8 cellular contexts compared by ENCODE assay signal in the genomic region with DNA sequence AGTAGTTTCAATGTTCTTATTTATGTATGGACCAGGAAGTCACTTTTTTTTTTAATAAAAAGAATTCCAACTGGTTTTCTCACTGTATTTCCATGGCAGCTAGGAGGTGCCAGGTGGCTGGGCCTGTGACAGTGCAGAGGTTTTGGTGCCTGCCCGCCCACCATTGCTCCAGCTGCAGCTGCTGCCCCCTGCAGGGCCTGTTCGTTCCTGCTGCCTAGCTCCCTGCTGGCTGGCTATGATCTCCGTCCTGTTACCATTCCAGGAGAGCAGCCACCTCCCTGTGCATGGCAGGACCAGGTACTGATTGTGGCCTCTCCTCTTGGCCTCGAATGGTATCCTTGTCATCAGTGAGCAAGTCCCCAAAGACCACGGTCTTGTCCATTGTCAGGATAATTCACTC. TPM values are rescaled to one million over a fixed set of nuclear protein-coding genes. Genes with fewer than 3 reads are reported as not detected.
A peak's percentile ranks its signal among the peaks of the same experiment; 100 is the strongest.
DNase-seq lines count a peak whose midpoint lies in the region; ATAC-seq and TF ChIP-seq lines count a peak whose summit lies in the region.
"Not testable (repeated sequence)": the region's sequence is repeated elsewhere in the genome, so short reads cannot be mapped to it uniquely, and the experiment has no call there.

No MANE protein-coding gene starts in this region.

- DNase-seq in activated T-cell treated with anti-CD3 and anti-CD28 coated beads for 24 hours (ENCODE audit: low read depth): peak; percentile 43
- peak; percentile 65 for DNase-seq in colonic mucosa
- DNase-seq in left lung: peak in 1 of 2 donors; percentile 57
- DNase-seq in stimulated activated CD4-positive, alpha-beta T cell treated with anti-CD3 and anti-CD28 coated beads, Interleukin-15, amount 100 ng/mL, for 24 hours: peak; percentile 71
- not testable (repeated sequence) for DNase-seq in aorta

- not testable (repeated sequence) for H3F3A ChIP-seq in OCI-LY1 (ENCODE audit: insufficient read depth, low read length)

- H3K36me3 ChIP-seq in OCI-LY1 (ENCODE audit: insufficient read depth, low read length); colonic mucosa; left lung; aorta (ENCODE audit: control insufficient read depth in 1 of 2, insufficient read depth in 2 of 2, low read length in 1 of 2): not testable (repeated sequence)

- ATAC-seq in GM18502 (IDR thresholded peaks at IDR 0.05; ENCODE audit: poor library complexity, unreplicated experiment) (peak; percentile 89), HG03103 (IDR thresholded peaks at IDR 0.05; ENCODE audit: low read depth, unreplicated experiment) (peak; percentile 82), left lung (peak; percentile 80), aorta (ENCODE audit: low FRiP score) (peak; percentile 80)

- not testable (repeated sequence) for H3K4me3 ChIP-seq in OCI-LY1 (ENCODE audit: low read depth, low read length, poor library complexity, severe bottlenecking); colonic mucosa; left lung; aorta (ENCODE audit: low read length in 2 of 2)

- not testable (repeated sequence) for H3K9me3 ChIP-seq in OCI-LY1 (ENCODE audit: low read length); colonic mucosa; left lung; aorta (ENCODE audit: control insufficient read depth, low read length)

- H3K4me1 ChIP-seq in OCI-LY1 (ENCODE audit: insufficient read depth, low read length, severe bottlenecking); colonic mucosa; aorta (ENCODE audit: control insufficient read depth in 1 of 2, insufficient read depth in 2 of 2, low read length in 2 of 2): not testable (repeated sequence)
- peaks cover 0 to 21% of the 10 kb centered on the region in 2 donors for H3K4me1 ChIP-seq in left lung

- not testable (repeated sequence) for H3K9ac ChIP-seq in OCI-LY1 (ENCODE audit: low read length); colonic mucosa (ENCODE audit: low read depth in 2 of 2, low read length in 2 of 2)

- not testable (repeated sequence) for H3K9me2 ChIP-seq in OCI-LY1 (ENCODE audit: low read depth, low read length)

- not testable (repeated sequence) for H3K4me2 ChIP-seq in OCI-LY1 (ENCODE audit: low read length)

- intact Hi-C loops in colonic mucosa (cut with DNase I); left lung (cut with DNase I); aorta (cut with DNase I): not testable (repeated sequence)

- H2AFZ ChIP-seq in OCI-LY1 (ENCODE audit: low read length): not testable (repeated sequence)

- H3K27ac ChIP-seq in OCI-LY1 (ENCODE audit: low read depth, low read length, poor library complexity, severe bottlenecking); colonic mucosa; left lung; aorta (ENCODE audit: low read depth in 1 of 2, low read length in 2 of 2): not testable (repeated sequence)

- not testable (repeated sequence) for H3K27me3 ChIP-seq in OCI-LY1 (ENCODE audit: insufficient read depth, low read length); colonic mucosa; left lung; aorta (ENCODE audit: control insufficient read depth in 1 of 2, insufficient read depth in 2 of 2, low read length in 1 of 2)

- not testable (repeated sequence) for H4K20me1 ChIP-seq in OCI-LY1 (ENCODE audit: insufficient read depth, low read length)

- TF ChIP-seq CTCF in OCI-LY1 (IDR thresholded peaks at IDR 0.05; ENCODE audit: low read length) (peak; percentile 53), left lung (IDR thresholded peaks at IDR 0.05) (peak; percentile 48 to 79)
- TF ChIP-seq CTCF in colonic mucosa (IDR thresholded peaks at IDR 0.05): not testable (repeated sequence)

- WGBS in aorta, 2 donors: 41 to 49% methylated on average over 3 to 5 of the region's 5 CpGs

- H3K79me2 ChIP-seq in OCI-LY1 (ENCODE audit: insufficient read depth, low read length): not testable (repeated sequence)

RNA-seq across cellular contexts. Expression of gene ACOT1, which starts 2.1 kb away (rescaled TPM):
- total RNA-seq in colonic mucosa: 1 to 10 TPM; 8.6 to 10.0 TPM
- 10 to 100 TPM; 11.5 to 13.6 TPM for total RNA-seq in left lung
- 1 to 10 TPM; 4.6 to 9.0 TPM for total RNA-seq in aorta
- polyA plus RNA-seq in aorta: 1 to 10 TPM; 5.2 to 5.4 TPM

RNA-seq across cellular contexts. Expression of gene HEATR4, which starts 19.7 kb away (rescaled TPM):
- total RNA-seq in colonic mucosa (under 1 TPM in 1 of 2 donors, not detected in 1; 0.40 TPM), left lung (under 1 TPM; 0.41 to 0.63 TPM), aorta (under 1 TPM; 0.10 to 0.96 TPM)
- polyA plus RNA-seq in aorta: under 1 TPM; 0.15 to 0.38 TPM

RNA-seq across cellular contexts. Expression of gene ACOT2, which starts 30.0 kb away (rescaled TPM):
- total RNA-seq in colonic mucosa (10 to 100 TPM; 24.3 to 44.2 TPM), left lung (10 to 100 TPM; 32.5 to 44.5 TPM), aorta (10 to 100 TPM; 19.9 to 36.9 TPM)
- 10 to 100 TPM; 19.4 to 28.7 TPM for polyA plus RNA-seq in aorta

RNA-seq across cellular contexts. Expression of gene RIOX1, which starts 48.3 kb away (rescaled TPM):
- total RNA-seq in colonic mucosa (10 to 100 TPM in 1 of 2 donors, 1 to 10 TPM in 1; 8.7 to 15.3 TPM), left lung (10 to 100 TPM; 11.9 to 14.7 TPM), aorta (1 to 10 TPM; 7.1 to 9.2 TPM)
- polyA plus RNA-seq in aorta: 1 to 10 TPM; 2.5 to 4.0 TPM

RNA-seq across cellular contexts. Expression of gene ACOT4, which starts 52.7 kb away (rescaled TPM):
- total RNA-seq in colonic mucosa (1 to 10 TPM; 2.9 to 3.3 TPM), left lung (1 to 10 TPM; 2.7 to 4.8 TPM), aorta (1 to 10 TPM in 1 of 2 donors, under 1 TPM in 1; 0.39 to 1.3 TPM)
- polyA plus RNA-seq in aorta: 1 to 10 TPM in 1 of 2 donors, under 1 TPM in 1; 0.15 to 1.6 TPM
